In the genomic region with DNA sequence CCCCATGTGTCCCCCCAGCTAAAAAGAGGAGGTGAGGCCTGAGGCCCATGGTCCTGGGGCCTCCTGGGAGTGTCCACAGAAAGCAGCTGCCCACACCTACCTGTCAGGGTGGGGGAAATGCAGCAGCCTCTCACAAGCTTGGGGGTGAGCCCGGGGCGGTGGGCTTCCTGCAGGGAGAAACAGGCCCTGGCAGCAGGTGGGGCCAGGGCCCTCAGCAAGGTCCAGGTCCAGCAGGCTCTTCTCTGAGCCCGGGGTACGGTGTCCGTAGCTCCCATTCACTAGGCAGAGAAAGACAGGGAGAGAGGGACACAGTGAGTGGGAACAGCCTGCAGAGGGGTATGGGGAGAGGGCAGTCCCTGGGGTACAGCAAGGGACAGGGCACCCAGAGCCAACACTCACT, we compare ENCODE assay signal across 19 cellular contexts.
DNase-seq lines count a peak whose midpoint lies in the region; ATAC-seq and TF ChIP-seq lines count a peak whose summit lies in the region.
"Had no signal": no experiment of that assay in that cellular context is flagged by ENCODE, and none has a peak within 500 bp of the region (broad histone marks: within the 10 kb centered on the region; RNA-seq: fewer than 3 reads in every experiment).

No MANE protein-coding gene starts in this region.

- no peaks in the 10 kb centered on the region for H3K9me3 Mint-ChIP-seq in activated T-cell treated with anti-CD3 and anti-CD28 coated beads, Interleukin-2, amount 50 U/mL, for 24 hours
- no peaks in the 10 kb centered on the region for H3K9me3 Mint-ChIP-seq in effector memory CD8-positive, alpha-beta T cell
- H3K9me3 Mint-ChIP-seq: CD4-positive, alpha-beta memory T cell had no signal

- intact Hi-C loops in sigmoid colon (cut with DNase I) = no loop called here

- H3K27ac ChIP-seq in KMS-11 (peak overlapping the region; percentile 52), sigmoid colon (no peak overlapping the region)
- H3K27ac ChIP-seq: BLaER1 treated with 17β-estradiol and CSF1 and Interleukin-3, amounts not matched to agents 10 nM and 100 nM had no signal

- H3K4me2 ChIP-seq in KMS-11 = peak overlapping the region; percentile 62
- H3K4me2 ChIP-seq: BLaER1 treated with 17β-estradiol and CSF1 and Interleukin-3, amounts not matched to agents 10 nM and 100 nM had no signal

- H3K4me3 Mint-ChIP-seq in activated T-cell treated with anti-CD3 and anti-CD28 coated beads, Interleukin-2, amount 50 U/mL, for 24 hours = no peak overlapping the region
- H3K4me3 Mint-ChIP-seq in effector memory CD8-positive, alpha-beta T cell = peak overlapping the region; percentile 31 to 43
- H3K4me3 Mint-ChIP-seq: CD4-positive, alpha-beta memory T cell had no signal

- peak overlapping the region; percentile 12; the same call in 1 of the 2 replicates for H2AFZ ChIP-seq in KMS-11 (ENCODE audit: low read depth)

- H4K20me1 ChIP-seq in KMS-11 (ENCODE audit: insufficient read depth) = no peaks in the 10 kb centered on the region
- H4K20me1 ChIP-seq: BLaER1 treated with 17β-estradiol and CSF1 and Interleukin-3, amounts not matched to agents 10 nM and 100 nM had no signal

- H3K27ac Mint-ChIP-seq in activated T-cell treated with anti-CD3 and anti-CD28 coated beads, Interleukin-2, amount 50 U/mL, for 24 hours = no peak overlapping the region
- H3K27ac Mint-ChIP-seq in effector memory CD8-positive, alpha-beta T cell = peak overlapping the region; percentile 63 to 79
- H3K27ac Mint-ChIP-seq: CD4-positive, alpha-beta memory T cell had no signal

- TF ChIP-seq POLR2A in sigmoid colon (IDR thresholded peaks at IDR 0.05) = no peak

- peak overlapping the region; percentile 4; the same call in 1 of the 2 replicates for H3K9ac ChIP-seq in KMS-11
- H3K9ac ChIP-seq: BLaER1 treated with 17β-estradiol and CSF1 and Interleukin-3, amounts not matched to agents 10 nM and 100 nM had no signal

- no peaks in the 10 kb centered on the region for H3K79me2 ChIP-seq in KMS-11 (ENCODE audit: insufficient read depth, low read depth)

- H3K27me3 Mint-ChIP-seq in activated T-cell treated with anti-CD3 and anti-CD28 coated beads, Interleukin-2, amount 50 U/mL, for 24 hours = no peaks in the 10 kb centered on the region
- H3K27me3 Mint-ChIP-seq in effector memory CD8-positive, alpha-beta T cell = no peaks in the 10 kb centered on the region
- H3K27me3 Mint-ChIP-seq: CD4-positive, alpha-beta memory T cell had no signal

- WGBS in sigmoid colon, 2 donors = 54 to 76% methylated on average over 5 of the region's 5 CpGs

- H3K36me3 Mint-ChIP-seq in activated T-cell treated with anti-CD3 and anti-CD28 coated beads, Interleukin-2, amount 50 U/mL, for 24 hours (ENCODE audit: low read depth) = no peaks in the 10 kb centered on the region
- H3K36me3 Mint-ChIP-seq in effector memory CD8-positive, alpha-beta T cell (ENCODE audit: insufficient read depth) = peaks cover 3% of the 10 kb centered on the region
- H3K36me3 Mint-ChIP-seq: CD4-positive, alpha-beta memory T cell had no signal

- TF ChIP-seq EP300 in sigmoid colon (IDR thresholded peaks at IDR 0.05) = no peak

- TF ChIP-seq CTCF in KMS-11 (conservative IDR thresholded peaks at IDR 0.05; ENCODE audit: low read depth, low read length) = no peak
- TF ChIP-seq CTCF in sigmoid colon (IDR thresholded peaks at IDR 0.05) = no peak

- H3K27me3 ChIP-seq in KMS-11 (ENCODE audit: insufficient read depth, low read depth) (no peaks in the 10 kb centered on the region), sigmoid colon (no peaks in the 10 kb centered on the region)
- H3K27me3 ChIP-seq: BLaER1 treated with 17β-estradiol and CSF1 and Interleukin-3, amounts not matched to agents 10 nM and 100 nM had no signal

- H3K4me3 ChIP-seq in KMS-11 (IDR thresholded peaks at IDR 0.05; ENCODE audit: insufficient read depth, low read depth, low read length) (peak overlapping the region; percentile 76), sigmoid colon (no peak overlapping the region)
- H3K4me3 ChIP-seq: BLaER1 treated with 17β-estradiol and CSF1 and Interleukin-3, amounts not matched to agents 10 nM and 100 nM had no signal

- peaks cover 43% of the 10 kb centered on the region for H3K4me1 ChIP-seq in KMS-11 (ENCODE audit: low read depth, poor library complexity, severe bottlenecking)
- no peaks in the 10 kb centered on the region for H3K4me1 ChIP-seq in sigmoid colon
- H3K4me1 ChIP-seq: BLaER1 treated with 17β-estradiol and CSF1 and Interleukin-3, amounts not matched to agents 10 nM and 100 nM had no signal

- DNase-seq in activated T-cell treated with anti-CD3 and anti-CD28 coated beads, Interleukin-2, amount 50 U/mL, for 24 hours = peak; percentile 7
- DNase-seq in activated T-cell treated with anti-CD3 and anti-CD28 coated beads, Interleukin-2, amount 50 U/mL, for 48 hours = no peak
- no peak for DNase-seq in effector memory CD8-positive, alpha-beta T cell
- DNase-seq in sigmoid colon (peak; percentile 39), DMS79 (lab: John Stamatoyannopoulos, UW) (no peak), ureter (ENCODE audit: low spot score) (no peak)
- DNase-seq: 8988T, KG1, MV-4-11, NCI-H1105 treated with DMSO at 0.1 percent for 48 hours, NCI-H2081 treated with DMSO at 0.1 percent for 48 hours, NCI-H446, NCI-H526, Right ventricle myocardium superior had no signal

- no peaks in the 10 kb centered on the region for H3K9me3 ChIP-seq in sigmoid colon
- H3K9me3 ChIP-seq: BLaER1 treated with 17β-estradiol and CSF1 and Interleukin-3, amounts not matched to agents 10 nM and 100 nM had no signal

- peaks cover 4% of the 10 kb centered on the region for H3K4me1 Mint-ChIP-seq in activated T-cell treated with anti-CD3 and anti-CD28 coated beads, Interleukin-2, amount 50 U/mL, for 24 hours (ENCODE audit: low read depth)
- peaks cover 27 to 30% of the 10 kb centered on the region in 2 donors for H3K4me1 Mint-ChIP-seq in effector memory CD8-positive, alpha-beta T cell (ENCODE audit: low read depth in 2 of 2)

- H3K36me3 ChIP-seq in KMS-11 (ENCODE audit: insufficient read depth) (no peaks in the 10 kb centered on the region), sigmoid colon (no peaks in the 10 kb centered on the region)
- H3K36me3 ChIP-seq: BLaER1 treated with 17β-estradiol and CSF1 and Interleukin-3, amounts not matched to agents 10 nM and 100 nM had no signal

- ATAC-seq in effector memory CD8-positive, alpha-beta T cell (replicated peaks) = no peak
- ATAC-seq in GM21723 (IDR thresholded peaks at IDR 0.05; ENCODE audit: unreplicated experiment) = no peak
- ATAC-seq: HCT116 had no signal

Comparison
In these comparisons a context has a peak if more than half of its experiments do, and no peak if none do; other contexts are left out.
1. DNase-seq: peak in activated T-cell treated with anti-CD3 and anti-CD28 coated beads, Interleukin-2, amount 50 U/mL, for 24 hours (single experiment) and sigmoid colon (single experiment); none in activated T-cell treated with anti-CD3 and anti-CD28 coated beads, Interleukin-2, amount 50 U/mL, for 48 hours (0 of 2), effector memory CD8-positive, alpha-beta T cell (0 of 3), DMS79 (single experiment) and ureter (single experiment).